In the genomic region with DNA sequence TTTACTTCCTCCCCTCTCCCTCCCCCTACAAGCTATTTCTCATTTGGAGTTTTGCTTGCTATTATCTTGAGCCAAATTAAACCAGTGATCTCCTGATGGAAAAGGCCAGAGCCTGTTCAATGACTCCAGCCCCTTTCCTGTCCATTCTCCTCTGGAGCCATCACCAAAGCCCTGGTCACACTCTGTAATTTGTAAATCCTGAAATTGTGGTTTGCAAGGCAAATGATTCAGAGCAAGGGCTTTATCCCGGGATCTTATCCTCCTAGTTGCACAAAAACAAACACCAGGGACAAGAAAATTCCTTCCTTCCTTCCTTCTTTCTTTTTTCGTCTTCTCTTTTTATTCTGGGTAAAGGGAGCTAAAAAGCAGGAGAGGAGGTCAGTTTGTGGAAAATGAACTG, we compare ENCODE assay signal across 21 cellular contexts.
DNase-seq lines count a peak whose midpoint lies in the region; ATAC-seq, FAIRE-seq and TF ChIP-seq lines count a peak whose summit lies in the region.
"Had no signal": no experiment of that assay in that cellular context is flagged by ENCODE, and none has a peak within 500 bp of the region (broad histone marks: within the 10 kb centered on the region; RNA-seq: fewer than 3 reads in every experiment).

No MANE protein-coding gene starts in this region.

- H3K27me3 Mint-ChIP-seq in activated naive CD8-positive, alpha-beta T cell: no peaks in the 10 kb centered on the region
- H3K27me3 Mint-ChIP-seq in activated naive CD8-positive, alpha-beta T cell treated with anti-CD3 and anti-CD28 coated beads, Interleukin-2, amount 50 U/mL, for 24 hours: peaks cover 2% of the 10 kb centered on the region
- H3K27me3 Mint-ChIP-seq: activated CD4-positive, alpha-beta T cell treated with anti-CD3 and anti-CD28 coated beads, Interleukin-2, amount 10 ng/mL, durations not matched to agents 7 days and 5 days had no signal

- peak overlapping the region; percentile 38 for H3K4me3 Mint-ChIP-seq in activated naive CD8-positive, alpha-beta T cell
- H3K4me3 Mint-ChIP-seq in activated naive CD8-positive, alpha-beta T cell treated with anti-CD3 and anti-CD28 coated beads, Interleukin-2, amount 50 U/mL, for 24 hours: no peak overlapping the region
- H3K4me3 Mint-ChIP-seq: activated CD4-positive, alpha-beta T cell treated with anti-CD3 and anti-CD28 coated beads, Interleukin-2, amount 10 ng/mL, durations not matched to agents 7 days and 5 days had no signal

- no peak for DNase-seq in activated naive CD8-positive, alpha-beta T cell treated with anti-CD3 and anti-CD28 coated beads, Interleukin-2, amount 50 U/mL, for 24 hours
- DNase-seq in amniotic epithelial cell (ENCODE audit: low read depth): peak; percentile 31
- peak; percentile 6 for DNase-seq in kidney tubule cell (ENCODE audit: low spot score)
- no peak for DNase-seq in D341Med (ENCODE audit: low spot score)
- DNase-seq in GM12892 (ENCODE audit: insufficient read length): no peak
- no peak for DNase-seq in 8988T
- DNase-seq: activated CD4-positive, alpha-beta T cell treated with anti-CD3 and anti-CD28 coated beads, Interleukin-2, amount 10 ng/mL, durations not matched to agents 7 days and 5 days; activated naive CD4-positive, alpha-beta T cell; cortex of kidney; DMS153; foreskin melanocyte; GF-D8; mesenchymal stem cell; NCI-H2029; NCI-H446 treated with DMSO at 0.1 percent for 48 hours; small intestine; stimulated activated CD4-positive, alpha-beta T cell treated with anti-CD3 and anti-CD28 coated beads, Interleukin-4, amount 100 ng/mL, for 1 hour; upper lobe of right lung had no signal

- no peak for FAIRE-seq in GM12892 (lab: Jason Lieb, UNC)
- FAIRE-seq: bronchial epithelial cell, small intestine had no signal

- peaks cover 11% of the 10 kb centered on the region for H3K4me1 Mint-ChIP-seq in activated naive CD8-positive, alpha-beta T cell (ENCODE audit: low read depth)
- H3K4me1 Mint-ChIP-seq in activated naive CD8-positive, alpha-beta T cell treated with anti-CD3 and anti-CD28 coated beads, Interleukin-2, amount 50 U/mL, for 24 hours: no peaks in the 10 kb centered on the region

- no peak overlapping the region for H3K27ac Mint-ChIP-seq in activated naive CD8-positive, alpha-beta T cell
- H3K27ac Mint-ChIP-seq in activated naive CD8-positive, alpha-beta T cell treated with anti-CD3 and anti-CD28 coated beads, Interleukin-2, amount 50 U/mL, for 24 hours: no peak overlapping the region
- H3K27ac Mint-ChIP-seq: activated CD4-positive, alpha-beta T cell treated with anti-CD3 and anti-CD28 coated beads, Interleukin-2, amount 10 ng/mL, durations not matched to agents 7 days and 5 days had no signal

- no peak for ATAC-seq in activated naive CD8-positive, alpha-beta T cell treated with anti-CD3 and anti-CD28 coated beads, Interleukin-2, amount 50 U/mL, for 24 hours
- ATAC-seq in HG03097 (IDR thresholded peaks at IDR 0.05; ENCODE audit: low FRiP score, unreplicated experiment): no peak
- ATAC-seq: upper lobe of right lung had no signal

- no peak for TF ChIP-seq POLR2A in GM12892 (IDR thresholded peaks at IDR 0.05; ENCODE audit: low read depth, low read length)

- no peaks in the 10 kb centered on the region for H3K9me3 Mint-ChIP-seq in activated naive CD8-positive, alpha-beta T cell (ENCODE audit: low read depth)
- no peaks in the 10 kb centered on the region for H3K9me3 Mint-ChIP-seq in activated naive CD8-positive, alpha-beta T cell treated with anti-CD3 and anti-CD28 coated beads, Interleukin-2, amount 50 U/mL, for 24 hours
- H3K9me3 Mint-ChIP-seq: activated CD4-positive, alpha-beta T cell treated with anti-CD3 and anti-CD28 coated beads, Interleukin-2, amount 10 ng/mL, durations not matched to agents 7 days and 5 days had no signal

- H3K36me3 Mint-ChIP-seq in activated naive CD8-positive, alpha-beta T cell: no peaks in the 10 kb centered on the region
- no peaks in the 10 kb centered on the region for H3K36me3 Mint-ChIP-seq in activated naive CD8-positive, alpha-beta T cell treated with anti-CD3 and anti-CD28 coated beads, Interleukin-2, amount 50 U/mL, for 24 hours (ENCODE audit: low read depth)

Comparison
In these comparisons a context has a peak if more than half of its experiments do, and no peak if none do; other contexts are left out.
1. DNase-seq: peak in amniotic epithelial cell (single experiment) and kidney tubule cell (single experiment); none in activated naive CD8-positive, alpha-beta T cell treated with anti-CD3 and anti-CD28 coated beads, Interleukin-2, amount 50 U/mL, for 24 hours (single experiment), D341Med (single experiment), GM12892 (single experiment) and 8988T (single experiment).